Comparison of ENCODE assay signal across 1 cellular context in genomic region chr3:37170513-37170912, GRCh38.
TF ChIP-seq lines count a peak whose summit lies in the region.

No MANE protein-coding gene starts in this region.

TF ChIP-seq in HepG2, 621 proteins besides CTCF, POLR2A, EP300 and RAD21:
- TF ChIP-seq ZNF557 (CRISPR knock-in tag; IDR thresholded peaks at IDR 0.05) (no peak), ZBTB49 (CRISPR knock-in tag; IDR thresholded peaks at IDR 0.05; ENCODE audit: borderline replicate concordance) (no peak), PAXIP1 (CRISPR knock-in tag; conservative IDR thresholded peaks at IDR 0.05) (0 out of 2 replicates have a peak, but pooled peaks have one; percentile 3)
